Comparison of ENCODE assay signal across 15 cellular contexts in genomic region chr1:26315874-26316850, GRCh38. TPM values are rescaled to one million over a fixed set of nuclear protein-coding genes. Genes with fewer than 3 reads are reported as not detected.
DNase-seq lines count a peak whose midpoint lies in the region; ATAC-seq and TF ChIP-seq lines count a peak whose summit lies in the region.
"Had no signal": no experiment of that assay in that cellular context is flagged by ENCODE, and none has a peak within 500 bp of the region (broad histone marks: within the 10 kb centered on the region; RNA-seq: fewer than 3 reads in every experiment).

No MANE protein-coding gene starts in this region.

- H2BK120ac ChIP-seq in neuronal stem cell (ENCODE audit: low read depth, low read length): no peak overlapping the region

- H3K4me1 ChIP-seq in DOHH2 (ENCODE audit: control insufficient read depth, low read length): peaks cover 80% of the 10 kb centered on the region
- peaks cover 11% of the 10 kb centered on the region for H3K4me1 ChIP-seq in HUES64 (ENCODE audit: insufficient read depth, low read length)
- peaks cover 9 to 10% of the 10 kb centered on the region in 2 donors for H3K4me1 ChIP-seq in neuronal stem cell (ENCODE audit: control insufficient read depth in 2 of 2, insufficient read depth in 1 of 2, low read depth in 1 of 2, low read length in 2 of 2)
- peaks cover 0 to under 1% of the 10 kb centered on the region in 2 donors for H3K4me1 ChIP-seq in ascending aorta

- H4K8ac ChIP-seq in neuronal stem cell (ENCODE audit: low read depth, low read length): no peak overlapping the region

- peak overlapping the region; percentile 64 for H3K27ac Mint-ChIP-seq in activated T-helper 2 cell treated with anti-CD3 and anti-CD28 coated beads, Interferon-gamma antibody, Interleukin-2, Interleukin-4, amounts not matched to agents 10 μg/mL and 5 μg/mL and 100 μg/mL, durations not matched to agents 14 hours and 24 hours and 36 hours

- H3K27ac ChIP-seq in DOHH2 (ENCODE audit: low read depth, low read length): peak overlapping the region; percentile 90
- no peak overlapping the region for H3K27ac ChIP-seq in HUES64 (ENCODE audit: low read depth, low read length)
- no peak overlapping the region for H3K27ac ChIP-seq in neuronal stem cell (replicated peaks; ENCODE audit: low read length)
- no peak overlapping the region for H3K27ac ChIP-seq in ascending aorta

- no peak overlapping the region for H2AFZ ChIP-seq in neuronal stem cell (ENCODE audit: low read length)

- H3K79me2 ChIP-seq in DOHH2 (ENCODE audit: control insufficient read depth, low read length): peaks cover 31% of the 10 kb centered on the region

- H3K14ac ChIP-seq in neuronal stem cell (ENCODE audit: low read length): no peak overlapping the region

- peak overlapping the region; percentile 44; the same call in 1 of the 2 replicates for H3K9ac ChIP-seq in HUES64 (ENCODE audit: low read depth, low read length)
- H3K9ac ChIP-seq in neuronal stem cell (ENCODE audit: low read depth, low read length, poor library complexity): no peak overlapping the region

- H3K9me2 ChIP-seq in DOHH2 (replicated peaks; ENCODE audit: control insufficient read depth, low read length): no peaks in the 10 kb centered on the region

- peak overlapping the region; percentile 11 for H2BK15ac ChIP-seq in neuronal stem cell (ENCODE audit: low read length)

- H3F3A ChIP-seq in DOHH2 (ENCODE audit: control insufficient read depth, insufficient read depth): peaks cover 27% of the 10 kb centered on the region

- peaks cover 18% of the 10 kb centered on the region for H3K36me3 ChIP-seq in DOHH2 (ENCODE audit: control insufficient read depth, low read length)
- H3K36me3 ChIP-seq in HUES64 (ENCODE audit: insufficient read depth, low read length): no peaks in the 10 kb centered on the region
- no peaks in the 10 kb centered on the region for H3K36me3 ChIP-seq in neuronal stem cell (replicated peaks in 1 of 2; ENCODE audit: control insufficient read depth in 2 of 2, insufficient read depth in 2 of 2, low read length in 2 of 2)
- H3K36me3 ChIP-seq in ascending aorta: no peaks in the 10 kb centered on the region

- no peak for TF ChIP-seq CTCF in DOHH2 (IDR thresholded peaks at IDR 0.05; ENCODE audit: low read depth, low read length, poor library complexity, severe bottlenecking)
- no peak for TF ChIP-seq CTCF in GM13977 (IDR thresholded peaks at IDR 0.05; ENCODE audit: extremely low read depth, insufficient read depth, missing control alignments)
- TF ChIP-seq CTCF in ascending aorta (IDR thresholded peaks at IDR 0.05): no peak

- H3K4me1 Mint-ChIP-seq in activated T-helper 2 cell treated with anti-CD3 and anti-CD28 coated beads, Interferon-gamma antibody, Interleukin-2, Interleukin-4, amounts not matched to agents 10 μg/mL and 5 μg/mL and 100 μg/mL, durations not matched to agents 14 hours and 24 hours and 36 hours (ENCODE audit: low read depth): peaks cover 44% of the 10 kb centered on the region

- no peaks in the 10 kb centered on the region for H3K9me3 ChIP-seq in DOHH2 (ENCODE audit: control insufficient read depth, insufficient read depth, low read length)
- no peaks in the 10 kb centered on the region for H3K9me3 ChIP-seq in HUES64 (ENCODE audit: insufficient read depth, low read depth, low read length)
- H3K9me3 ChIP-seq in neuronal stem cell (replicated peaks in 1 of 2; ENCODE audit: control insufficient read depth in 2 of 2, insufficient read depth in 1 of 2, low read depth in 1 of 2, low read length in 2 of 2): no peaks in the 10 kb centered on the region
- no peaks in the 10 kb centered on the region for H3K9me3 ChIP-seq in ascending aorta

- 75% methylated on average over 8 of the region's 8 CpGs for WGBS in HUES64
- no CpG with 5 or more reads among the region's 8 CpGs for WGBS in neuronal stem cell (ENCODE audit: extremely low coverage in 2 of 2, insufficient read length in 2 of 2, insufficient replicate concordance in 1 of 2), 2 donors

- in situ Hi-C loops in GM13977 (cut with MboI; ENCODE audit: low pct_unique_long_range_greater_than_20kb, low sequenced_read_pairs, unreplicated experiment): no loop called here

- H2BK5ac ChIP-seq in neuronal stem cell (ENCODE audit: low read length): no peak overlapping the region

- no peak overlapping the region for H3K4me3 Mint-ChIP-seq in activated T-helper 2 cell treated with anti-CD3 and anti-CD28 coated beads, Interferon-gamma antibody, Interleukin-2, Interleukin-4, amounts not matched to agents 10 μg/mL and 5 μg/mL and 100 μg/mL, durations not matched to agents 14 hours and 24 hours and 36 hours (ENCODE audit: low read depth)

- intact Hi-C loops in activated T-helper 2 cell treated with anti-CD3 and anti-CD28 coated beads, Interferon-gamma antibody, Interleukin-2, Interleukin-4, amounts not matched to agents 10 μg/mL and 5 μg/mL and 100 μg/mL, durations not matched to agents 14 hours and 24 hours and 36 hours (cut with micrococcal nuclease): loop anchor here (5.0 to 10.0 kb wide), 2 partner anchors 61 to 269 kb away; no protein-coding TSS in a partner anchor
- intact Hi-C loops in ascending aorta (cut with DNase I): no loop called here

- no peak overlapping the region for H4K91ac ChIP-seq in neuronal stem cell (ENCODE audit: low read depth, low read length, poor library complexity)

- H3K4me3 ChIP-seq in DOHH2 (ENCODE audit: low read length): peak overlapping the region; percentile 81
- no peak overlapping the region for H3K4me3 ChIP-seq in HUES64 (ENCODE audit: low read length)
- no peak overlapping the region for H3K4me3 ChIP-seq in neuronal stem cell (ENCODE audit: low read length in 2 of 2)
- no peak overlapping the region for H3K4me3 ChIP-seq in ascending aorta

- no peaks in the 10 kb centered on the region for H4K20me1 ChIP-seq in DOHH2 (ENCODE audit: control insufficient read depth, insufficient read depth, low read depth, low read length)

- H3K36me3 Mint-ChIP-seq in activated T-helper 2 cell treated with anti-CD3 and anti-CD28 coated beads, Interferon-gamma antibody, Interleukin-2, Interleukin-4, amounts not matched to agents 10 μg/mL and 5 μg/mL and 100 μg/mL, durations not matched to agents 14 hours and 24 hours and 36 hours (ENCODE audit: low read depth): peaks cover 17% of the 10 kb centered on the region

- H3K4ac ChIP-seq in neuronal stem cell (ENCODE audit: low read length): no peak overlapping the region

- peak overlapping the region; percentile 80 for H3K4me2 ChIP-seq in DOHH2 (ENCODE audit: low read length)
- H3K4me2 ChIP-seq in neuronal stem cell (ENCODE audit: insufficient read depth, low read length, poor library complexity, severe bottlenecking): no peak overlapping the region

- no peak for DNase-seq in activated T-helper 2 cell treated with anti-CD3 and anti-CD28 coated beads, Interferon-gamma antibody, Interleukin-2, Interleukin-4, amounts not matched to agents 10 μg/mL and 5 μg/mL and 100 μg/mL, durations not matched to agents 14 hours and 24 hours and 36 hours (ENCODE audit: low spot score)
- no peak for DNase-seq in neuronal stem cell (ENCODE audit: low spot score)
- no peak for DNase-seq in GM13977 (ENCODE audit: low spot score)
- DNase-seq in ascending aorta (ENCODE audit: low spot score in 2 of 2): no peak
- DNase-seq: Calu3, kidney, NCI-H1092, NCI-H345 had no signal

- no peak overlapping the region for H2BK12ac ChIP-seq in neuronal stem cell (ENCODE audit: low read length)

- H3K79me1 ChIP-seq in neuronal stem cell (ENCODE audit: low read depth, low read length): no peaks in the 10 kb centered on the region

- H3K9me3 Mint-ChIP-seq in activated T-helper 2 cell treated with anti-CD3 and anti-CD28 coated beads, Interferon-gamma antibody, Interleukin-2, Interleukin-4, amounts not matched to agents 10 μg/mL and 5 μg/mL and 100 μg/mL, durations not matched to agents 14 hours and 24 hours and 36 hours: no peaks in the 10 kb centered on the region

- H2AK5ac ChIP-seq in neuronal stem cell (ENCODE audit: low read depth, low read length): no peak overlapping the region

- no peak for ATAC-seq in HG03457 (IDR thresholded peaks at IDR 0.05; ENCODE audit: unreplicated experiment)

- H3K18ac ChIP-seq in neuronal stem cell (ENCODE audit: low read length): no peak overlapping the region

- H3K27me3 ChIP-seq in DOHH2 (ENCODE audit: control insufficient read depth, low read length) (no peaks in the 10 kb centered on the region), HUES64 (ENCODE audit: insufficient read depth, low read length) (no peaks in the 10 kb centered on the region), neuronal stem cell (ENCODE audit: control insufficient read depth in 3 of 3, insufficient read depth in 3 of 3, low read depth in 1 of 3, low read length in 3 of 3) (no peaks in the 10 kb centered on the region), ascending aorta (no peaks in the 10 kb centered on the region)

- no peaks in the 10 kb centered on the region for H3K27me3 Mint-ChIP-seq in activated T-helper 2 cell treated with anti-CD3 and anti-CD28 coated beads, Interferon-gamma antibody, Interleukin-2, Interleukin-4, amounts not matched to agents 10 μg/mL and 5 μg/mL and 100 μg/mL, durations not matched to agents 14 hours and 24 hours and 36 hours (ENCODE audit: low read depth)

- no peak overlapping the region for H3K23ac ChIP-seq in neuronal stem cell (ENCODE audit: low read depth, low read length, poor library complexity)

RNA-seq across cellular contexts. Expression of gene CD52, which starts 1.6 kb away (rescaled TPM):
- 1.1 TPM for polyA plus RNA-seq in HUES64 (2013, experiment 1 of 2)
- 2.3 TPM for polyA plus RNA-seq in HUES64 (2013, experiment 2 of 2)
- total RNA-seq in activated T-helper 2 cell treated with anti-CD3 and anti-CD28 coated beads, Interferon-gamma antibody, Interleukin-2, Interleukin-4, amounts not matched to agents 10 μg/mL and 5 μg/mL and 100 μg/mL, durations not matched to agents 14 hours and 24 hours and 36 hours: 237 and 243 TPM in 2 replicates
- 2.2 TPM for polyA plus RNA-seq in neuronal stem cell (2013, experiment 1 of 2)
- polyA plus RNA-seq in neuronal stem cell (2013, experiment 2 of 2): 1.7 TPM
- total RNA-seq in ascending aorta: not detected
- total RNA-seq: Calu3, endothelial cell of umbilical vein, glomerular endothelial cell, myocyte had no signal
- polyA plus RNA-seq: endothelial cell of umbilical vein had no signal

RNA-seq across cellular contexts. Expression of gene UBXN11, which starts 9.7 kb away (rescaled TPM):
- 7.6 TPM for polyA plus RNA-seq in HUES64 (2013, experiment 1 of 2)
- polyA plus RNA-seq in HUES64 (2013, experiment 2 of 2): 7.3 TPM
- total RNA-seq in activated T-helper 2 cell treated with anti-CD3 and anti-CD28 coated beads, Interferon-gamma antibody, Interleukin-2, Interleukin-4, amounts not matched to agents 10 μg/mL and 5 μg/mL and 100 μg/mL, durations not matched to agents 14 hours and 24 hours and 36 hours: 13.1 and 14.2 TPM in 2 replicates
- 14.9 TPM for polyA plus RNA-seq in neuronal stem cell (2013, experiment 1 of 2)
- 13.6 TPM for polyA plus RNA-seq in neuronal stem cell (2013, experiment 2 of 2)
- 14.5 TPM for total RNA-seq in ascending aorta

RNA-seq across cellular contexts. Expression of gene SH3BGRL3, which starts 36.3 kb away (rescaled TPM):
- 126 TPM for polyA plus RNA-seq in HUES64 (2013, experiment 1 of 2)
- polyA plus RNA-seq in HUES64 (2013, experiment 2 of 2): 173 TPM
- total RNA-seq in activated T-helper 2 cell treated with anti-CD3 and anti-CD28 coated beads, Interferon-gamma antibody, Interleukin-2, Interleukin-4, amounts not matched to agents 10 μg/mL and 5 μg/mL and 100 μg/mL, durations not matched to agents 14 hours and 24 hours and 36 hours: 437 TPM in 2 replicates
- 112 TPM for polyA plus RNA-seq in neuronal stem cell (2013, experiment 1 of 2)
- 106 TPM for polyA plus RNA-seq in neuronal stem cell (2013, experiment 2 of 2)
- total RNA-seq in ascending aorta: 228 TPM

RNA-seq across cellular contexts. Expression of gene CRYBG2, which starts 37.8 kb away (rescaled TPM):
- polyA plus RNA-seq in HUES64 (2013, experiment 1 of 2): 8.4 TPM
- 7.9 TPM for polyA plus RNA-seq in HUES64 (2013, experiment 2 of 2)
- 0.32 and 0.98 TPM in 2 replicates for total RNA-seq in activated T-helper 2 cell treated with anti-CD3 and anti-CD28 coated beads, Interferon-gamma antibody, Interleukin-2, Interleukin-4, amounts not matched to agents 10 μg/mL and 5 μg/mL and 100 μg/mL, durations not matched to agents 14 hours and 24 hours and 36 hours
- 7.8 TPM for polyA plus RNA-seq in neuronal stem cell (2013, experiment 1 of 2)
- polyA plus RNA-seq in neuronal stem cell (2013, experiment 2 of 2): 9.1 TPM
- not detected for total RNA-seq in ascending aorta
- total RNA-seq: endothelial cell of umbilical vein, glomerular endothelial cell, myocyte, sciatic nerve had no signal
- polyA plus RNA-seq: endothelial cell of umbilical vein had no signal

RNA-seq across cellular contexts. Expression of gene ZNF683, which starts 56.4 kb away (rescaled TPM):
- polyA plus RNA-seq in HUES64 (2013, experiment 1 of 2): not detected
- polyA plus RNA-seq in HUES64 (2013, experiment 2 of 2): not detected
- total RNA-seq in activated T-helper 2 cell treated with anti-CD3 and anti-CD28 coated beads, Interferon-gamma antibody, Interleukin-2, Interleukin-4, amounts not matched to agents 10 μg/mL and 5 μg/mL and 100 μg/mL, durations not matched to agents 14 hours and 24 hours and 36 hours: not detected in 2 replicates
- polyA plus RNA-seq in neuronal stem cell (2013, experiment 1 of 2): not detected
- not detected for polyA plus RNA-seq in neuronal stem cell (2013, experiment 2 of 2)
- not detected for total RNA-seq in ascending aorta
- total RNA-seq: Calu3, endothelial cell of umbilical vein, glomerular endothelial cell, myocyte had no signal
- polyA plus RNA-seq: endothelial cell of umbilical vein had no signal

Comparison
In these comparisons a context has a peak if more than half of its experiments do, and no peak if none do; other contexts are left out.
1. RNA of gene CD52, which starts 1.6 kb away (total RNA-seq): 237 to 243 TPM in activated T-helper 2 cell treated with anti-CD3 and anti-CD28 coated beads, Interferon-gamma antibody, Interleukin-2, Interleukin-4, amounts not matched to agents 10 μg/mL and 5 μg/mL and 100 μg/mL, durations not matched to agents 14 hours and 24 hours and 36 hours; not detected in ascending aorta (single experiment); every median in the first group is over 100 times any median in the second.